ENCODE assay signal across 23 cellular contexts in the genomic region with DNA sequence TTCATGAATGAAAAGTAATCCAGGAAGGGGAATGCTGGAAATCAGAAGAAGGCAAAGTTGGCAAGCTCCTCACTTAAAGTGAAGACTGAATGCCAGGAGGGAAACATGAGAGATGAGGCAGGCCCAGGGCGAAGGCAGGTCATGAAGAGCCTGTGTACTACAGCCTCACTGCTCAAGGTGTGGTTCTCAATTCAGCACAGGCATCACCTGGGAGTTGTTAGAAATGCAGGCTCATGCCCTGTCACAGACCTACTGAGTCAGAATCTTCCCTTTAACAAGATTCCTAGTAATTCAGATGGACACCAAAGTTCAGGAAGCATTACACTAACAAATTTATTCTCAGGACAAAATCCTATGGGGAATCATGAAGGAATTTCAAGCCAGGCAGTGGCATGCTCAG. TPM values are rescaled to one million over a fixed set of nuclear protein-coding genes. Genes with fewer than 3 reads are reported as not detected.
DNase-seq lines count a peak whose midpoint lies in the region; ATAC-seq, FAIRE-seq and TF ChIP-seq lines count a peak whose summit lies in the region.
"Had no signal": no experiment of that assay in that cellular context is flagged by ENCODE, and none has a peak within 500 bp of the region (broad histone marks: within the 10 kb centered on the region; RNA-seq: fewer than 3 reads in every experiment).

No MANE protein-coding gene starts in this region.

- no peak overlapping the region for H3K27ac ChIP-seq in RWPE2 (ENCODE audit: poor library complexity, severe bottlenecking)
- peak overlapping the region; percentile 60 for H3K27ac ChIP-seq in keratinocyte (ENCODE audit: control insufficient read depth, insufficient read depth, low read length)
- H3K27ac ChIP-seq in spleen: no peak overlapping the region
- H3K27ac ChIP-seq: GM23248 had no signal

- H4K20me1 ChIP-seq in keratinocyte (ENCODE audit: control insufficient read depth, extremely low read depth, insufficient read depth, low read length): no peaks in the 10 kb centered on the region

- peaks cover 61% of the 10 kb centered on the region for H3K79me2 ChIP-seq in keratinocyte (ENCODE audit: control insufficient read depth, insufficient read depth, low read length)

- peak; percentile 75 for FAIRE-seq in keratinocyte (lab: Jason Lieb, UNC)
- FAIRE-seq: A204.1, G401.6, GM12891, GM19239, H54, HTR-8/SVneo had no signal

- DNase-seq in RWPE2 (ENCODE audit: low spot score) (no peak), epithelial cell of esophagus (ENCODE audit: low read depth) (peak; percentile 83), keratinocyte (ENCODE audit: low read depth, low spot score) (no peak), spleen (no peak), hypothalamus (lab: John Stamatoyannopoulos, UW) (no peak)
- DNase-seq: ACHN; BE2C; C1 segment of cervical spinal cord; CD4-positive, CD25-positive, alpha-beta regulatory T cell; CD8-positive, alpha-beta memory T cell; COR-L47; DMS 273 treated with DMSO at 0.1 percent for 48 hours; DMS53; DND-41; GM23248; HCEC 1CT had no signal

- H3K9ac ChIP-seq in keratinocyte (ENCODE audit: control insufficient read depth, extremely low read depth, insufficient read depth, low read length): no peak overlapping the region
- H3K9ac ChIP-seq: GM23248 had no signal

- 91 to 100% (median 93%) methylated on average over 1 of the region's 1 CpG for WGBS in spleen, 5 donors

- H2AFZ ChIP-seq in keratinocyte (ENCODE audit: control insufficient read depth, low read length): no peak overlapping the region
- H2AFZ ChIP-seq: GM23248 had no signal

- no peaks in the 10 kb centered on the region for H3K36me3 ChIP-seq in RWPE2 (ENCODE audit: low read depth)
- H3K36me3 ChIP-seq in keratinocyte (ENCODE audit: control insufficient read depth in 2 of 2, extremely low read depth in 1 of 2, insufficient read depth in 2 of 2, low read length in 2 of 2): peaks cover 0 to 4% of the 10 kb centered on the region in 2 experiments
- no peaks in the 10 kb centered on the region for H3K36me3 ChIP-seq in spleen
- H3K36me3 ChIP-seq: BE2C had no signal

- H3K4me3 ChIP-seq in RWPE2 (ENCODE audit: severe bottlenecking): no peak overlapping the region
- H3K4me3 ChIP-seq in epithelial cell of esophagus (ENCODE audit: low read length): no peak overlapping the region
- H3K4me3 ChIP-seq in keratinocyte (ENCODE audit: control insufficient read depth in 2 of 3, extremely low read depth in 1 of 3, insufficient read depth in 2 of 3, low read depth in 1 of 3, low read length in 3 of 3): no peak overlapping the region
- H3K4me3 ChIP-seq in spleen: no peak overlapping the region
- H3K4me3 ChIP-seq: GM23248 had no signal

- TF ChIP-seq POLR2A in spleen (IDR thresholded peaks at IDR 0.05): no peak

- no peaks in the 10 kb centered on the region for H3K27me3 ChIP-seq in RWPE2 (ENCODE audit: insufficient read depth, poor library complexity, severe bottlenecking)
- no peaks in the 10 kb centered on the region for H3K27me3 ChIP-seq in keratinocyte (ENCODE audit: control insufficient read depth, extremely low read depth, insufficient read depth, low read length)
- no peaks in the 10 kb centered on the region for H3K27me3 ChIP-seq in spleen (replicated peaks in 1 of 7)
- H3K27me3 ChIP-seq: BE2C had no signal

- H3K4me1 ChIP-seq in RWPE2 (ENCODE audit: insufficient read depth, poor library complexity, severe bottlenecking): peaks cover 8% of the 10 kb centered on the region
- H3K4me1 ChIP-seq in keratinocyte (ENCODE audit: control insufficient read depth, extremely low read depth, insufficient read depth, low read length): peaks cover 18% of the 10 kb centered on the region
- H3K4me1 ChIP-seq in spleen: peaks cover 0 to 73% (median 14%) of the 10 kb centered on the region in 6 donors
- H3K4me1 ChIP-seq: BE2C had no signal

- dilution Hi-C loops in keratinocyte (cut with MboI; ENCODE audit: extremely low pct_ligation_motif_present, low sequenced_read_pairs): no loop called here

- no peaks in the 10 kb centered on the region for H3K9me1 ChIP-seq in keratinocyte (ENCODE audit: control insufficient read depth, extremely low read depth, insufficient read depth, low read length)

- peak overlapping the region; percentile 2 for H3K4me2 ChIP-seq in keratinocyte (ENCODE audit: control insufficient read depth, extremely low read depth, insufficient read depth, low read depth, low read length)

- intact Hi-C loops in spleen (cut with DNase I; ENCODE audit: low total_unique reads): no loop called here

- ATAC-seq in RWPE2 (ENCODE audit: low read depth) (peak; percentile 46), HG02973 (IDR thresholded peaks at IDR 0.05; ENCODE audit: unreplicated experiment) (no peak)

- no peak for TF ChIP-seq CTCF in RWPE2 (IDR thresholded peaks at IDR 0.05; ENCODE audit: poor library complexity, severe bottlenecking)
- no peak for TF ChIP-seq CTCF in epithelial cell of esophagus (IDR thresholded peaks at IDR 0.05; ENCODE audit: insufficient read depth, low read depth, low read length, missing control alignments)
- TF ChIP-seq CTCF in keratinocyte (optimal IDR thresholded peaks at IDR 0.05 in 1 of 3, IDR thresholded peaks at IDR 0.05 in 1 of 3, conservative IDR thresholded peaks at IDR 0.05 in 1 of 3; ENCODE audit: extremely low read depth in 1 of 3, insufficient read depth in 2 of 3, low read length in 3 of 3): no peak
- no peak for TF ChIP-seq CTCF in spleen (IDR thresholded peaks at IDR 0.05 in 8 of 11, conservative IDR thresholded peaks at IDR 0.05 in 3 of 11)

- H3K9me3 ChIP-seq in RWPE2 (ENCODE audit: severe bottlenecking) (no peaks in the 10 kb centered on the region), keratinocyte (ENCODE audit: control insufficient read depth, low read depth, low read length) (no peaks in the 10 kb centered on the region), spleen (no peaks in the 10 kb centered on the region)
- H3K9me3 ChIP-seq: BE2C had no signal

RNA-seq across cellular contexts. Expression of gene MYO5A, which starts 14.2 kb away (rescaled TPM):
- 51.9 to 56.9 TPM (median 53.8 TPM) in 3 replicates for polyA plus RNA-seq in keratinocyte
- 40.2 TPM for polyA plus RNA-seq in keratinocyte (2011; ENCODE audit: low read depth)
- polyA plus RNA-seq in keratinocyte (2011; cell fraction: cytosol; rRNA removed): 48.9 and 65.1 TPM in 2 replicates
- 60.1 and 67.9 TPM in 2 replicates for polyA plus RNA-seq in keratinocyte (2011; cell fraction: nucleus; rRNA removed)
- 13.1 and 37.9 TPM in 2 replicates for polyA plus RNA-seq in keratinocyte (2012; ENCODE audit: low replicate concordance)
- 80.6 to 158 TPM (median 119 TPM) in 3 replicates for polyA minus RNA-seq in keratinocyte
- 75.2 TPM for polyA minus RNA-seq in keratinocyte (2011; cell fraction: cytosol; rRNA and poly(A)+ RNA removed)
- 61.6 and 130 TPM in 2 replicates for polyA minus RNA-seq in keratinocyte (2011; cell fraction: nucleus; rRNA and poly(A)+ RNA removed)
- 10 to 100 TPM; 30.9 to 48.3 (median 39.1) TPM for total RNA-seq in spleen
- 1 to 10 TPM; 4.7 to 6.4 (median 6.3) TPM for polyA plus RNA-seq in spleen

RNA-seq across cellular contexts. Expression of gene ARPP19, which starts 54.3 kb away (rescaled TPM):
- polyA plus RNA-seq in keratinocyte (85.5 to 128 TPM (median 88.0 TPM) in 3 replicates), spleen (10 to 100 TPM; 18.3 to 33.8 (median 23.4) TPM)
- 75.8 TPM for polyA plus RNA-seq in keratinocyte (2011; ENCODE audit: low read depth)
- 60.6 and 107 TPM in 2 replicates for polyA plus RNA-seq in keratinocyte (2011; cell fraction: cytosol; rRNA removed)
- 38.6 and 53.1 TPM in 2 replicates for polyA plus RNA-seq in keratinocyte (2011; cell fraction: nucleus; rRNA removed)
- polyA plus RNA-seq in keratinocyte (2012; ENCODE audit: low replicate concordance): 59.8 and 73.1 TPM in 2 replicates
- 28.1 to 137 TPM (median 70.1 TPM) in 3 replicates for polyA minus RNA-seq in keratinocyte
- 79.6 TPM for polyA minus RNA-seq in keratinocyte (2011; cell fraction: cytosol; rRNA and poly(A)+ RNA removed)
- polyA minus RNA-seq in keratinocyte (2011; cell fraction: nucleus; rRNA and poly(A)+ RNA removed): 29.1 and 55.6 TPM in 2 replicates
- 100 to 1,000 TPM in 5 of 7 donors, 10 to 100 TPM in 2; 95.9 to 132 (median 111) TPM for total RNA-seq in spleen
